8 cellular contexts compared by ENCODE assay signal in the genomic region with DNA sequence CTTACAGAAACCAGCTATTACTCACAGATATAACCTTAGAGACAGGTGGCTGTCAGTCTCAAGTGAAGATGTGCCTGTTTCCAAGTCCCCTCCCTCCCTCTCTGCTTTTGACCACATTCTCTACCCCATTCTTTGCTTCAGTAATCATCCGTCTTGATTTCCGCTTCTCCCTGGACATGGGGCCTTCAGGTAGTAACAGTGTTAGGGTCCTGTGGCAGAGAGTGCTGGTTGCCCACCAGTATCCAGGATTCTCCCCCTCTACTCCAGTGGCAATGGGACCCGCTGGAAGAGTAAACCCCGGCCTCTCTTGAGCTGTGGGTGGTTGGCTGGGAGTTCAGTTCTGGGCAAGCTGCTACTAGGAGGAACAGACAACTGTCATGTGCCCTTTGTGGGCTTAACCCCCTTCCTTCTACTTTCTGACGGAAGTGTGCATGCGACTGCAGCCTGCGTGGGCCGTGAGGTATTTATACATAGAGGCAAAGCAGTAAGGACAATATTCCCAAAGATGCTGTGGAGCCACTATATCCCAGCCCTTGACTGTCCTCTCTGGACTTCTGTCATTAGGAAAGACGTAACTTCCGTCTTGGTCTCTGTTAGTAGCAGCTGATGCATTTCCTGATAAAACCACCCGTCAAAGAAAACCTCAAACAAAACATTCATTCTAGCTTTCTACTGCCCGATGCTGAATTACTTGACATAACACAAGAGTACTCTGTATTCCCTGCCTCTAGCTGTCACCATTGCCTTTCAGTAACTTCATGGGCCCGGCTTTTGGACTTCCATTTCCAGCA. TPM values are rescaled to one million over a fixed set of nuclear protein-coding genes. Genes with fewer than 3 reads are reported as not detected.
DNase-seq lines count a peak whose midpoint lies in the region; ATAC-seq and TF ChIP-seq lines count a peak whose summit lies in the region.

No MANE protein-coding gene starts in this region.

- H3K36me3 ChIP-seq in transverse colon: peaks cover 0 to 9% (median 0%) of the 10 kb centered on the region in 4 donors
- no peaks in the 10 kb centered on the region for H3K36me3 ChIP-seq in thyroid gland

- in situ Hi-C loops in transverse colon (cut with MboI; ENCODE audit: low pct_ligation_motif_present in 1 of 4, low pct_unique_long_range_greater_than_20kb in 1 of 4, low sequenced_read_pairs in 3 of 4): no loop called here

- ATAC-seq in GM19455 (IDR thresholded peaks at IDR 0.05; ENCODE audit: unreplicated experiment): peak; percentile 77
- peak; percentile 75 for ATAC-seq in HG03460 (IDR thresholded peaks at IDR 0.05; ENCODE audit: unreplicated experiment)

- no peak for TF ChIP-seq EP300 in transverse colon (IDR thresholded peaks at IDR 0.05; ENCODE audit: low read depth)

- peak overlapping the region; percentile 16 to 68 (median 48) for H3K27ac ChIP-seq in transverse colon
- no peak overlapping the region for H3K27ac ChIP-seq in thyroid gland

- TF ChIP-seq CTCF in transverse colon (IDR thresholded peaks at IDR 0.05) (no peak), thyroid gland (IDR thresholded peaks at IDR 0.05) (no peak)

- H3K4me1 ChIP-seq in transverse colon (no peaks in the 10 kb centered on the region), thyroid gland (no peaks in the 10 kb centered on the region)

- no peak for TF ChIP-seq POLR2A in transverse colon (IDR thresholded peaks at IDR 0.05)
- TF ChIP-seq POLR2A in thyroid gland (IDR thresholded peaks at IDR 0.05): no peak

- H3K4me3 ChIP-seq in transverse colon: no peak overlapping the region
- no peak overlapping the region for H3K4me3 ChIP-seq in thyroid gland (replicated peaks in 1 of 3)

- WGBS in transverse colon (ENCODE audit: low coverage in 1 of 2), 2 donors: 56 to 66% methylated on average over 7 to 13 of the region's 13 CpGs
- 73 to 76% methylated on average over 13 of the region's 13 CpGs for WGBS in thyroid gland, 2 donors

- H3K27me3 ChIP-seq in transverse colon (no peaks in the 10 kb centered on the region), thyroid gland (no peaks in the 10 kb centered on the region)

- H3K9me3 ChIP-seq in transverse colon (no peaks in the 10 kb centered on the region), thyroid gland (no peaks in the 10 kb centered on the region)

- intact Hi-C loops in transverse colon (cut with DNase I; ENCODE audit: low total_unique reads) (no loop called here), thyroid gland (cut with DNase I) (no loop called here)

- peak; percentile 21 to 43 for DNase-seq in activated CD4-positive, alpha-beta T cell treated with anti-CD3 and anti-CD28 coated beads, Interleukin-2, amount 50 U/mL, for 48 hours
- DNase-seq in foreskin melanocyte (peak; percentile 81), transverse colon (peak; percentile 40), occipital lobe (lab: John Stamatoyannopoulos, UW) (no peak), thyroid gland (no peak), NCI-H524 treated with DMSO at 0.1 percent for 48 hours (lab: John Stamatoyannopoulos, UW) (no peak)

RNA-seq across cellular contexts. Expression of a gene that starts 17.9 kb away (rescaled TPM):
- total RNA-seq in transverse colon (10 to 100 TPM in 2 of 4 donors, 1 to 10 TPM in 1, not detected in 1; 2.2 to 17.3 (median 15.8) TPM), occipital lobe (8.1 TPM), thyroid gland (10 to 100 TPM in 2 of 4 donors, 1 to 10 TPM in 2; 6.6 to 13.3 (median 10.7) TPM)

Comparison
In these comparisons a context has a peak if more than half of its experiments do, and no peak if none do; other contexts are left out.
1. DNase-seq: peak in activated CD4-positive, alpha-beta T cell treated with anti-CD3 and anti-CD28 coated beads, Interleukin-2, amount 50 U/mL, for 48 hours (2 of 2), foreskin melanocyte (single experiment) and transverse colon (single experiment); none in occipital lobe (single experiment), thyroid gland (0 of 2) and NCI-H524 treated with DMSO at 0.1 percent for 48 hours (single experiment).
2. H3K27ac ChIP-seq: peak in transverse colon (4 of 4); none in thyroid gland (0 of 3).